In the genomic region with DNA sequence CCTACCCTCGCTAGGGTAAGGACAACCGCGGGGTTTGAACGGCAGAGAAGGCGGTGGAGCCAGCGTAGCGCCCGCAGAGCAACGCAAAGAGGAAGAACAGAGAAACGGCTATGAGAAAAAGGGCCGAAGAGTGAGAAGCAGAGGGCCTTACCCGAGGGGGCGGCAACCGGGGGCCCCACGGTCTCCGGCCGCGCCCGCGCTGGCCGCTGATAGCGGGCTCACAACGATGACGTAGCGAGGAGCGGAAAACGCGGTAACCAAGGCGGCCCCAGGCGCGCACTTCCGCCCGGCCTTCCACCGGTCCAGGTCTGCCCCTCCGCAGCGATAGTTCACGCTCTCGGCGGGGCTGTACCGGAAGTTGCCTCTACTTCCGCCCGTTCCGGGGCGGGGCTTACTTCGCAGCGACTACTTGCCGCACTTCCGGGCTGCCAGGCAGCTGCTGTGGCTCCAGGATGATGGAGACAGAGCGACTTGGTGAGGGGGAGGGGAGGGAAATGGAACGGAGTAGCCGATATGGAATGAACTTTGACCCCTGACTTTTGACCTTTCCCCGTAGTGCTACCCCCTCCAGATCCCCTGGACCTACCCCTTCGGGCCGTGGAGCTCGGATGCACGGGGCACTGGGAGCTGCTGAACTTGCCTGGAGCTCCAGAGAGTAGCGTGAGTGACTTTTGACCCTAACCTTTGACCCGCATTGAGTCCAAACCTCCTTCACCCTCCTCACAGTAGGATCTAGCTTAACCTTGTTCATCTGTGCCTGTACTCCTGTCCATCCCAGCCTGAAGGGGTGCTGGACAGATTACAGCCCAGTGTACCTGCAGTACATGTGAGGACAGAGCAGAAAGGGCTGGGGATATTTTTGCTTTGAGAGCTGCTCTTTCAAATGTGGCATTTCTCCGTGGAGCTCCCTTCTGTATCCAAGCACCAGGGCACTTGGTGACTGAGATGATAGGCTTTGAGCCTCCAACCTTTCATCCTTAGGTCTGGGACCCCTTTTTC, we compare ENCODE assay signal across 8 cellular contexts. TPM values are rescaled to one million over a fixed set of nuclear protein-coding genes. Genes with fewer than 3 reads are reported as not detected.
DNase-seq lines count a peak whose midpoint lies in the region; ATAC-seq, FAIRE-seq and TF ChIP-seq lines count a peak whose summit lies in the region.

A gene with protein sequence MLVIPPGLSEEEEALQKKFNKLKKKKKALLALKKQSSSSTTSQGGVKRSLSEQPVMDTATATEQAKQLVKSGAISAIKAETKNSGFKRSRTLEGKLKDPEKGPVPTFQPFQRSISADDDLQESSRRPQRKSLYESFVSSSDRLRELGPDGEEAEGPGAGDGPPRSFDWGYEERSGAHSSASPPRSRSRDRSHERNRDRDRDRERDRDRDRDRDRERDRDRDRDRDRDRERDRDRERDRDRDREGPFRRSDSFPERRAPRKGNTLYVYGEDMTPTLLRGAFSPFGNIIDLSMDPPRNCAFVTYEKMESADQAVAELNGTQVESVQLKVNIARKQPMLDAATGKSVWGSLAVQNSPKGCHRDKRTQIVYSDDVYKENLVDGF (minus strand): TSS at position 231 of the 999 bp plus-strand sequence. CDS start 525 bp downstream, outside the sequence.
Gene SKIC2 (plus strand): TSS at position 435 of the 999 bp plus-strand sequence. CDS start 18 bp downstream, at position 453.

- no peak within 1 kb of the TSS for H3K23ac ChIP-seq in H1 (ENCODE audit: insufficient read length)
- H3K23ac ChIP-seq in mesenchymal stem cell (ENCODE audit: low read length in 2 of 2), result no peak within 1 kb of the TSS

- H3K9me3 ChIP-seq in H1 (ENCODE audit: insufficient read depth in 2 of 2, low read depth in 1 of 2, low read length in 1 of 2), result no peaks in the 10 kb centered on the region
- H3K9me3 ChIP-seq in mesenchymal stem cell (ENCODE audit: control insufficient read depth, low read length), result no peaks in the 10 kb centered on the region

- peak within 1 kb of the TSS; percentile 88; the same call in 1 of the 2 replicates for H4K8ac ChIP-seq in H1 (ENCODE audit: extremely low read depth, insufficient read depth, low read length)
- H4K8ac ChIP-seq in mesenchymal stem cell (ENCODE audit: low read length), result peak within 1 kb of the TSS; percentile 99

- no peak within 1 kb of the TSS for H2AK5ac ChIP-seq in H1 (ENCODE audit: low read depth, low read length)
- H2AK5ac ChIP-seq in mesenchymal stem cell (ENCODE audit: low read length, severe bottlenecking), result peak within 1 kb of the TSS; percentile 69

- DNase-seq in COLO829 (ENCODE audit: low spot score) (peak; percentile 100), HTR-8/SVneo (ENCODE audit: insufficient read length, low spot score) (peak; percentile 99), NOMO-1 treated with dmso at 0.1 percent for 144 hours (lab: John Stamatoyannopoulos, UW; ENCODE audit: unreplicated experiment) (peak; percentile 98), H1 (ENCODE audit: low read depth in 1 of 2, low spot score in 2 of 2) (peak; percentile 94 to 97), mesenchymal stem cell (peak; percentile 99)
- peak; percentile 88 to 98 (median 97) for DNase-seq in activated CD8-positive, alpha-beta memory T cell treated with anti-CD3 and anti-CD28 coated beads for 48 hours (ENCODE audit: low read depth in 2 of 3, low spot score in 2 of 3)
- peak; percentile 98 for DNase-seq in stimulated activated CD8-positive, alpha-beta memory T cell treated with anti-CD3 and anti-CD28 coated beads, Interleukin-12 subunit alpha, Interleukin-12 subunit beta, amount 100 ng/mL, for 4 hours (ENCODE audit: low read depth)

- H3K27me3 ChIP-seq in H1 (replicated peaks in 1 of 4; ENCODE audit: control insufficient read depth in 3 of 4, extremely low read depth in 1 of 4, insufficient read depth in 3 of 4, low read length in 3 of 4) (no peaks in the 10 kb centered on the region), mesenchymal stem cell (ENCODE audit: control insufficient read depth in 1 of 2, insufficient read depth in 1 of 2, low read length in 2 of 2) (no peaks in the 10 kb centered on the region)

- H3K56ac ChIP-seq in H1 (replicated peaks; ENCODE audit: insufficient read length, low read depth, low read length), result no peak within 1 kb of the TSS

- H4K20me1 ChIP-seq in H1 (replicated peaks in 1 of 2; ENCODE audit: control insufficient read depth in 1 of 2, insufficient read depth in 2 of 2, low read length in 2 of 2), result peaks cover 0 to 2% of the 10 kb centered on the region in 2 experiments

- CTCF ChIA-PET in H1 (lab: Charles Lee; ENCODE audit: partially characterized antibody), result interaction anchor here (0.8 to 4.0 kb wide), 8 partner anchors 7 to 187 kb away, joined by 3 to 20 read pairs (median 4); partner anchors contain the start of gene CFB

- peak within 1 kb of the TSS; percentile 78 for H3K27ac ChIP-seq in H1 (ENCODE audit: low read depth, low read length)
- H3K27ac ChIP-seq in mesenchymal stem cell (ENCODE audit: low read length, poor library complexity, severe bottlenecking), result peak within 1 kb of the TSS; percentile 28

- peak; percentile 84 for ATAC-seq in GM21367 (IDR thresholded peaks at IDR 0.05; ENCODE audit: unreplicated experiment)

- H2BK5ac ChIP-seq in H1 (ENCODE audit: low read depth, low read length) (peak within 1 kb of the TSS; percentile 79), mesenchymal stem cell (ENCODE audit: low read depth, low read length, poor library complexity, severe bottlenecking) (no peak within 1 kb of the TSS)

- TF ChIP-seq RAD21 in H1 (IDR thresholded peaks at IDR 0.05 in 1 of 2, conservative IDR thresholded peaks at IDR 0.05 in 1 of 2; ENCODE audit: low read depth in 2 of 2, low read length in 2 of 2), result 0 out of 4 replicates have a peak, but pooled peaks of 1 of the 2 experiments have one; percentile 1

- H4K5ac ChIP-seq in H1 (ENCODE audit: insufficient read length, low read depth, low read length), result peak within 1 kb of the TSS; percentile 66

- H3K36me3 ChIP-seq in H1 (ENCODE audit: control insufficient read depth in 2 of 4, insufficient read depth in 4 of 4, low read length in 3 of 4), result peaks cover 5 to 55% (median 43%) of the 10 kb centered on the region in 4 experiments; a peak in 7 of 8 replicates
- peaks cover 61 to 74% of the 10 kb centered on the region in 2 experiments for H3K36me3 ChIP-seq in mesenchymal stem cell (ENCODE audit: control insufficient read depth in 1 of 2, insufficient read depth in 2 of 2, low read depth in 1 of 2, low read length in 2 of 2)

- H4K91ac ChIP-seq in H1 (replicated peaks; ENCODE audit: insufficient read length, low read length) (peak within 1 kb of the TSS; percentile 90), mesenchymal stem cell (ENCODE audit: low read length) (peak within 1 kb of the TSS; percentile 92)

- H3K4me2 ChIP-seq in H1 (ENCODE audit: insufficient read depth in 1 of 2, low read depth in 2 of 2, low read length in 2 of 2), result peak within 1 kb of the TSS; percentile 86 to 99
- peak within 1 kb of the TSS; percentile 97 for H3K4me2 ChIP-seq in mesenchymal stem cell (ENCODE audit: low read length, poor library complexity, severe bottlenecking)

- peak within 1 kb of the TSS; percentile 75 to 87 (median 86) for H3K9ac ChIP-seq in H1 (replicated peaks in 1 of 4; ENCODE audit: extremely low read depth in 1 of 4, low read depth in 3 of 4, low read length in 3 of 4)
- peak within 1 kb of the TSS; percentile 100 for H3K9ac ChIP-seq in mesenchymal stem cell (ENCODE audit: low read length)

- H3K18ac ChIP-seq in H1 (ENCODE audit: extremely low read depth, low read length), result peak within 1 kb of the TSS; percentile 66
- H3K18ac ChIP-seq in mesenchymal stem cell (ENCODE audit: low read depth in 1 of 2, low read length in 2 of 2), result peak within 1 kb of the TSS; percentile 57 to 80

- H2BK15ac ChIP-seq in H1 (ENCODE audit: low read length), result peak within 1 kb of the TSS; percentile 5; the same call in 1 of the 2 replicates
- H2BK15ac ChIP-seq in mesenchymal stem cell (ENCODE audit: low read depth, poor library complexity, severe bottlenecking), result peak within 1 kb of the TSS; percentile 8

- H2BK120ac ChIP-seq in H1 (replicated peaks; ENCODE audit: low read depth, low read length) (no peak within 1 kb of the TSS), mesenchymal stem cell (ENCODE audit: low read depth, low read length) (peak within 1 kb of the TSS; percentile 36)

- H3K4ac ChIP-seq in H1 (replicated peaks; ENCODE audit: insufficient read length, low read depth, low read length), result peak within 1 kb of the TSS; percentile 63
- peak within 1 kb of the TSS; percentile 62 to 66 for H3K4ac ChIP-seq in mesenchymal stem cell (ENCODE audit: low read depth in 1 of 2, low read length in 2 of 2)

- H2BK12ac ChIP-seq in H1 (ENCODE audit: low read depth, low read length), result 0 out of 2 replicates have a peak within 1 kb of the TSS, but pooled peaks have one; percentile 72
- peak within 1 kb of the TSS in 1 of 2 experiments; percentile 34 for H2BK12ac ChIP-seq in mesenchymal stem cell (ENCODE audit: low read length in 2 of 2)

- H2BK20ac ChIP-seq in H1 (ENCODE audit: low read length), result no peak within 1 kb of the TSS

- H2AFZ ChIP-seq in H1 (ENCODE audit: low read length) (peak within 1 kb of the TSS; percentile 93), mesenchymal stem cell (ENCODE audit: low read depth, low read length) (peak within 1 kb of the TSS; percentile 43)

- POLR2A ChIA-PET in H1 (lab: Charles Lee; ENCODE audit: partially characterized antibody), result interaction anchor here (0.8 to 16.4 kb wide), 19 partner anchors 9 to 417 kb away, joined by 3 to 279 read pairs (median 3); partner anchors contain the start of genes BAG6, CFB, DDX39B and DXO

- H3K4me3 ChIP-seq in H1 (ENCODE audit: extremely low read depth in 1 of 4, insufficient read depth in 2 of 4, low read depth in 3 of 4, low read length in 4 of 4) (peak within 1 kb of the TSS; percentile 96 to 99 (median 98)), mesenchymal stem cell (ENCODE audit: insufficient read depth in 1 of 2, low read depth in 1 of 2, low read length in 2 of 2) (peak within 1 kb of the TSS; percentile 92 to 100)

- H3K23me2 ChIP-seq in H1 (ENCODE audit: low read depth, low read length), result peaks cover 10% of the 10 kb centered on the region

- H3K14ac ChIP-seq in H1 (ENCODE audit: insufficient read length), result no peak within 1 kb of the TSS
- peak within 1 kb of the TSS in 1 of 2 experiments; percentile 72 for H3K14ac ChIP-seq in mesenchymal stem cell (ENCODE audit: low read length in 2 of 2)

- peaks cover 5% of the 10 kb centered on the region for H3K79me1 ChIP-seq in H1 (ENCODE audit: low read depth, low read length)
- peaks cover 65% of the 10 kb centered on the region for H3K79me1 ChIP-seq in mesenchymal stem cell (replicated peaks; ENCODE audit: low read length, poor library complexity, severe bottlenecking)

- TF ChIP-seq EP300 in H1 (IDR thresholded peaks at IDR 0.05; ENCODE audit: borderline replicate concordance in 1 of 2, low read depth in 2 of 2, low read length in 2 of 2), result 0 out of 3 replicates have a peak, but pooled peaks of 1 of the 2 experiments have one; percentile 59

- peaks cover 0 to 6% (median 3%) of the 10 kb centered on the region in 4 experiments; a peak in 3 of 7 replicates for H3K4me1 ChIP-seq in H1 (replicated peaks in 1 of 4; ENCODE audit: control insufficient read depth in 3 of 4, insufficient read depth in 4 of 4, low read length in 3 of 4)
- H3K4me1 ChIP-seq in mesenchymal stem cell (ENCODE audit: control insufficient read depth, insufficient read depth, low read depth, low read length), result peaks cover 11% of the 10 kb centered on the region

- peaks cover 0 to 24% of the 10 kb centered on the region in 2 experiments; a peak in 3 of 4 replicates for H3K79me2 ChIP-seq in H1 (ENCODE audit: control insufficient read depth in 1 of 2, insufficient read depth in 2 of 2, low read length in 2 of 2)

- FAIRE-seq in HTR-8/SVneo (lab: Jason Lieb, UNC) (peak; percentile 99), H1 (lab: Jason Lieb, UNC) (no peak)

- TF ChIP-seq POLR2A in H1 (IDR thresholded peaks at IDR 0.05; ENCODE audit: control extremely low read depth in 1 of 2, low read depth in 2 of 2, low read length in 2 of 2), result peak in 1 of 2 experiments; percentile 75; a peak in 2 of 3 replicates

- peak in 1 of 3 experiments; percentile 5; a peak in 1 of 4 replicates for TF ChIP-seq CTCF in H1 (IDR thresholded peaks at IDR 0.05; ENCODE audit: control extremely low read depth in 1 of 3, insufficient read depth in 1 of 3, low read depth in 1 of 3, low read length in 3 of 3)

- WGBS in H1 (ENCODE audit: extremely low coverage in 1 of 2, insufficient coverage in 1 of 2, insufficient read length in 1 of 2, insufficient replicate concordance in 2 of 2, low coverage in 1 of 2, low lambda C conversion rate in 2 of 2, missing lambda C conversion rate in 1 of 2), 2 experiments, result 2% methylated on average over 50 of the region's 59 CpGs; no CpG with 5 or more reads in 1 of the 2 experiments
- under 1% methylated on average over 51 of the region's 59 CpGs for WGBS in mesenchymal stem cell

RNA-seq across cellular contexts. Expression of the first gene that starts in this region (rescaled TPM):
- total RNA-seq in H1 (2021; fragmentation: NEBNext Ultra II Directional; extraction: Animal tissue kit (Norgen Biotek cat#: 25700)), result 71.1 and 71.5 TPM in 2 replicates
- 49.2 and 52.3 TPM in 2 replicates for polyA plus RNA-seq in H1 (2011; rRNA removed)
- polyA plus RNA-seq in H1 (2011; cell fraction: cytosol; rRNA removed), result 83.7 TPM
- polyA plus RNA-seq in H1 (2011; cell fraction: nucleus; rRNA removed), result 55.9 TPM
- polyA plus RNA-seq in H1 (2012, experiment 1 of 2), result 64.8 to 102 TPM (median 90.9 TPM) in 4 replicates
- polyA plus RNA-seq in H1 (2012, experiment 2 of 2), result 67.8 TPM
- 56.9 TPM for polyA plus RNA-seq in H1 (2013, experiment 1 of 2)
- 54.5 TPM for polyA plus RNA-seq in H1 (2013, experiment 2 of 2)
- 32.1 and 32.6 TPM in 2 replicates for polyA minus RNA-seq in H1 (2011; rRNA and poly(A)+ RNA removed)
- polyA minus RNA-seq in H1 (2011; cell fraction: cytosol; rRNA and poly(A)+ RNA removed), result 31.0 TPM
- 23.2 TPM for polyA minus RNA-seq in H1 (2011; cell fraction: nucleus; rRNA and poly(A)+ RNA removed)
- 53.5 TPM for polyA plus RNA-seq in mesenchymal stem cell (2013, experiment 1 of 2)
- polyA plus RNA-seq in mesenchymal stem cell (2013, experiment 2 of 2), result 56.2 TPM

RNA-seq across cellular contexts. Expression of gene SKIC2, which starts in this region (rescaled TPM):
- total RNA-seq in H1 (2021; fragmentation: NEBNext Ultra II Directional; extraction: Animal tissue kit (Norgen Biotek cat#: 25700)), result 59.7 and 68.5 TPM in 2 replicates
- polyA plus RNA-seq in H1 (2011; rRNA removed), result 42.1 and 70.5 TPM in 2 replicates
- 43.0 TPM for polyA plus RNA-seq in H1 (2011; cell fraction: cytosol; rRNA removed)
- polyA plus RNA-seq in H1 (2011; cell fraction: nucleus; rRNA removed), result 225 TPM
- polyA plus RNA-seq in H1 (2012, experiment 1 of 2), result 38.3 to 64.6 TPM (median 60.5 TPM) in 4 replicates
- polyA plus RNA-seq in H1 (2012, experiment 2 of 2), result 48.8 TPM
- polyA plus RNA-seq in H1 (2013, experiment 1 of 2), result 23.9 TPM
- polyA plus RNA-seq in H1 (2013, experiment 2 of 2), result 21.1 TPM
- 97.1 and 101 TPM in 2 replicates for polyA minus RNA-seq in H1 (2011; rRNA and poly(A)+ RNA removed)
- polyA minus RNA-seq in H1 (2011; cell fraction: cytosol; rRNA and poly(A)+ RNA removed), result 32.1 TPM
- polyA minus RNA-seq in H1 (2011; cell fraction: nucleus; rRNA and poly(A)+ RNA removed), result 84.9 TPM
- polyA plus RNA-seq in mesenchymal stem cell (2013, experiment 1 of 2), result 21.2 TPM
- 19.1 TPM for polyA plus RNA-seq in mesenchymal stem cell (2013, experiment 2 of 2)

Comparison
In these comparisons a context has a peak if more than half of its experiments do, and no peak if none do; other contexts are left out.
1. Peak in every context shown above with its lines: DNase-seq, ATAC-seq, H3K4me3 ChIP-seq and H3K27ac ChIP-seq.